1 cellular context compared by ENCODE assay signal in genomic region chr7:98877146-98877545, GRCh38.
TF ChIP-seq lines count a peak whose summit lies in the region.

No MANE protein-coding gene starts in this region.

TF ChIP-seq in IMR-90, 13 proteins besides CTCF, POLR2A, EP300 and RAD21 (continued from another document):
- TF ChIP-seq SMC3 (IDR thresholded peaks at IDR 0.05; ENCODE audit: low read depth, low read length) (no peak), ELK1 (IDR thresholded peaks at IDR 0.05; ENCODE audit: borderline replicate concordance, low read depth, low read length) (no peak), USF2 (IDR thresholded peaks at IDR 0.05; ENCODE audit: low read depth, low read length) (no peak), BHLHE40 (IDR thresholded peaks at IDR 0.05; ENCODE audit: low read depth, low read length) (no peak)
